In genomic region chr22:20418211-20418788, GRCh38 we compare ENCODE assay signal across 8 cellular contexts. TPM values are rescaled to one million over a fixed set of nuclear protein-coding genes. Genes with fewer than 3 reads are reported as not detected.
DNase-seq lines count a peak whose midpoint lies in the region; ATAC-seq and TF ChIP-seq lines count a peak whose summit lies in the region.

No MANE protein-coding gene starts in this region.

- H3K27ac ChIP-seq in HEK293 (ENCODE audit: extremely low read depth, low read depth, low read length): no peak overlapping the region

- intact Hi-C loops in mucosa of descending colon (cut with DNase I, micrococcal nuclease): loop anchor here in 1 of 2 donors (5.0 kb wide), 1 partner anchor 39 kb away; no protein-coding TSS in a partner anchor

- 0 out of 2 replicates have a peak, but pooled peaks cover 1% of the 10 kb centered on the region for H3K36me3 ChIP-seq in BJ (ENCODE audit: control insufficient read depth, insufficient read depth, low read length)
- no peaks in the 10 kb centered on the region for H3K36me3 ChIP-seq in HEK293 (ENCODE audit: control insufficient read depth in 2 of 2, insufficient read depth in 1 of 2, low read length in 2 of 2)
- H3K36me3 ChIP-seq in NT2/D1 (ENCODE audit: insufficient read depth, insufficient read length, low read length): peaks cover 1% of the 10 kb centered on the region
- H3K36me3 ChIP-seq in mucosa of descending colon (ENCODE audit: low read depth): no peaks in the 10 kb centered on the region

- CTCF ChIA-PET in BJ (lab: Yijun Ruan, JAX): interaction anchor here (0.6 to 5.3 kb wide), 24 partner anchors 9 to 182 kb away, joined by 3 to 88 read pairs (median 4); partner anchors contain the start of gene MED15
- CTCF ChIA-PET in HEK293 (lab: Yijun Ruan, JAX): interaction anchor here (0.5 to 4.5 kb wide), 44 partner anchors 10 to 585 kb away, joined by 3 to 133 read pairs (median 4); partner anchors contain the start of genes DGCR6L and ZNF74

- ATAC-seq in mucosa of descending colon (peak; percentile 91), GM21390 (IDR thresholded peaks at IDR 0.05; ENCODE audit: unreplicated experiment) (no peak)

- POLR2A ChIA-PET in BJ (lab: Charles Lee) (interaction anchor here (0.6 to 0.7 kb wide), 2 partner anchors 36 to 532 kb away, joined by 4 to 10 read pairs; no protein-coding TSS in a partner anchor), HEK293 (lab: Yijun Ruan, JAX) (interaction anchor here (0.6 to 1.1 kb wide), 11 partner anchors 12 to 227 kb away, joined by 3 to 8 read pairs (median 5); partner anchors contain the start of genes DGCR6L and KLHL22)

- H3K9me3 ChIP-seq in HEK293 (ENCODE audit: control insufficient read depth, insufficient read depth, low read depth, low read length) (no peaks in the 10 kb centered on the region), NT2/D1 (ENCODE audit: insufficient read depth, low read length) (no peaks in the 10 kb centered on the region), mucosa of descending colon (no peaks in the 10 kb centered on the region)

- H3K9ac ChIP-seq in NT2/D1 (ENCODE audit: insufficient read length, low read depth): peak overlapping the region; percentile 72

- DNase-seq in BJ (ENCODE audit: low read depth): no peak
- no peak for DNase-seq in NT2/D1 (ENCODE audit: low read depth, low spot score)
- DNase-seq in activated T-cell treated with anti-CD3 and anti-CD28 coated beads for 1 hour (ENCODE audit: low read depth): peak; percentile 63
- DNase-seq in epithelial cell of esophagus (ENCODE audit: low read depth): peak; percentile 71
- peak; percentile 63 to 80 (median 79) for DNase-seq in mucosa of descending colon
- peak; percentile 47 to 49 for DNase-seq in stimulated activated CD8-positive, alpha-beta memory T cell treated with anti-CD3 and anti-CD28 coated beads, Interleukin-4, amount 100 ng/mL, for 1 hour (ENCODE audit: low read depth in 2 of 2, low spot score in 1 of 2)

- H3K4me1 ChIP-seq in HEK293 (ENCODE audit: control insufficient read depth, insufficient read depth, low read length) (no peaks in the 10 kb centered on the region), NT2/D1 (ENCODE audit: insufficient read depth, insufficient read length) (no peaks in the 10 kb centered on the region), mucosa of descending colon (ENCODE audit: low read depth) (peaks cover 6% of the 10 kb centered on the region)

- TF ChIP-seq CTCF in BJ (IDR thresholded peaks at IDR 0.05; ENCODE audit: insufficient read depth, low read depth, low read length): peak; percentile 87
- TF ChIP-seq CTCF in HEK293 (tag by site-specific recombination; IDR thresholded peaks at IDR 0.05): peak; percentile 96
- TF ChIP-seq CTCF in epithelial cell of esophagus (IDR thresholded peaks at IDR 0.05; ENCODE audit: insufficient read depth, low read depth, low read length, missing control alignments): peak; percentile 80
- peak; percentile 80 for TF ChIP-seq CTCF in mucosa of descending colon (IDR thresholded peaks at IDR 0.05)

- H3K4me3 ChIP-seq in BJ (ENCODE audit: low read depth, low read length) (peak overlapping the region; percentile 43), HEK293 (ENCODE audit: low read depth, low read length) (peak overlapping the region; percentile 40), NT2/D1 (ENCODE audit: insufficient read length, low read depth) (peak overlapping the region; percentile 37), epithelial cell of esophagus (ENCODE audit: low read length) (peak overlapping the region; percentile 31), mucosa of descending colon (no peak overlapping the region)

- H3K27me3 ChIP-seq in BJ (ENCODE audit: control insufficient read depth, insufficient read depth, low read length): 0 out of 2 replicates have a peak, but pooled peaks cover 2% of the 10 kb centered on the region
- H3K27me3 ChIP-seq in NT2/D1 (ENCODE audit: insufficient read depth, insufficient read length): no peaks in the 10 kb centered on the region

TF ChIP-seq in HEK293, 187 proteins besides CTCF, POLR2A, EP300 and RAD21 (continues in another document):
- TF ChIP-seq ZNF341 (tag by site-specific recombination; IDR thresholded peaks at IDR 0.05; ENCODE audit: low read depth) (peak; percentile 94), ELK4 (IDR thresholded peaks at IDR 0.05; ENCODE audit: borderline replicate concordance, low read depth, low read length) (no peak), ZNF596 (tag by site-specific recombination; IDR thresholded peaks at IDR 0.05) (no peak), EGR2 (tag by site-specific recombination; IDR thresholded peaks at IDR 0.05; ENCODE audit: low read depth) (no peak), ZNF324 (tag by site-specific recombination; IDR thresholded peaks at IDR 0.05) (peak; percentile 81), ZNF26 (tag by site-specific recombination; IDR thresholded peaks at IDR 0.05) (no peak), ZNF701 (tag by site-specific recombination; IDR thresholded peaks at IDR 0.05) (no peak), SP3 (tag by site-specific recombination; IDR thresholded peaks at IDR 0.05) (no peak), ZNF18 (tag by site-specific recombination; IDR thresholded peaks at IDR 0.05) (no peak), ZNF48 (tag by site-specific recombination; IDR thresholded peaks at IDR 0.05) (no peak), ZNF366 (tag by site-specific recombination; conservative IDR thresholded peaks at IDR 0.05) (0 out of 2 replicates have a peak, but pooled peaks have one; percentile 39), ZNF416 (tag by site-specific recombination; IDR thresholded peaks at IDR 0.05) (no peak), ZNF138 (tag by site-specific recombination; IDR thresholded peaks at IDR 0.05; ENCODE audit: borderline replicate concordance) (no peak), ZNF514 (tag by site-specific recombination; IDR thresholded peaks at IDR 0.05) (no peak), PRDM6 (tag by site-specific recombination; IDR thresholded peaks at IDR 0.05) (no peak), ZNF621 (tag by site-specific recombination; IDR thresholded peaks at IDR 0.05) (no peak), ZNF544 (tag by site-specific recombination; IDR thresholded peaks at IDR 0.05) (no peak)

RNA-seq across cellular contexts. Expression of gene SCARF2, which starts 19.3 kb away (rescaled TPM):
- 15.3 and 28.8 TPM in 2 replicates for polyA plus RNA-seq in BJ (2011; rRNA removed)
- 20.1 and 24.0 TPM in 2 replicates for polyA minus RNA-seq in BJ (2011; rRNA and poly(A)+ RNA removed)
- total RNA-seq in mucosa of descending colon: 1 to 10 TPM; 1.2 to 8.7 (median 3.0) TPM

RNA-seq across cellular contexts. Expression of gene ZNF74, which starts 24.3 kb away (rescaled TPM):
- polyA plus RNA-seq in BJ (2011; rRNA removed): 4.5 and 6.9 TPM in 2 replicates
- 3.6 and 4.6 TPM in 2 replicates for polyA minus RNA-seq in BJ (2011; rRNA and poly(A)+ RNA removed)
- 10 to 100 TPM in 1 of 3 donors, 1 to 10 TPM in 2; 4.2 to 14.4 (median 4.8) TPM for total RNA-seq in mucosa of descending colon

Comparison
In these comparisons a context has a peak if more than half of its experiments do, and no peak if none do; other contexts are left out.
1. DNase-seq: peak in activated T-cell treated with anti-CD3 and anti-CD28 coated beads for 1 hour (single experiment), epithelial cell of esophagus (single experiment), mucosa of descending colon (3 of 3) and stimulated activated CD8-positive, alpha-beta memory T cell treated with anti-CD3 and anti-CD28 coated beads, Interleukin-4, amount 100 ng/mL, for 1 hour (2 of 2); none in BJ (single experiment) and NT2/D1 (single experiment).
2. Peak in every context shown above with its lines, with median percentiles within 50 percentile points of each other: CTCF ChIP-seq.